8 cellular contexts compared by ENCODE assay signal in the genomic region with DNA sequence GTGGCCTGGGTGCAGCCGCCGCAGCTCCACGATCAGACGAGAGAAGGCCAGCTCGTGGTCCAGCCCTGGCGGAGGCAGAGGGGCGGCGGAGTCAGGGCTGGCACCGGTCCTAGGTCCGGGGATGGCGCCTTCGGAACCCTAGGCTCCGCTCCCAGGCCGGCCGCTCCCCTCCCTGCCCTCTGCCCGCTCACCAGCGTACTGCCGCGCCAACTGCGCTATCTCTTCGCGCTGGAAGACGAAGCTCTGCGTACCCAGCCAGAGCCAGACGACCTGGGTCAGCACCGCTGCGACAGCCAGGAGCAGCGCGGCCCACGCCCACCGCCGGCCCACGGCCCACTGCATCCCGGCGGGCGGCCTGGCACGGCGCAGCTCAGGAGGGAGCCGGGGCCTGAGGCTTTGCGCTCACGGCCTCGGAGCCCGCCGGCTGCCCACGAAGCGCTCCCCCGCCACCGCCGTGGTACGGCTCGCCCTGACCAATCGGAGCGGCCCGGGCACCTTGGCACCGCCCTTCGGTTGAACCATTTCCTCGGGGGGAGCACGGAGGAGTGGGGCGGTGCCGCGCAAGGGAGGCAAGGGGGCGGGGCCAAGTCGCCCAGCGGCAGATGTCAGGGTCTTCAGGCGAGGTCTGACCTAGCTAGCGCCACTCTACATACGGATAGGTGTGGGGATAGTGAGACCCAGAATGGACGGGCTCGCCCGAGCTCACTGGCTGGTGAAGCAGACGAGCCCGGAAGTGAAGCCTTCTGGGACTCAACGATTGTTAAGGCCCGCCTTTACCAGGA. TPM values are rescaled to one million over a fixed set of nuclear protein-coding genes. Genes with fewer than 3 reads are reported as not detected.
A peak's percentile ranks its signal among the peaks of the same experiment; 100 is the strongest.
DNase-seq lines count a peak whose midpoint lies in the region; ATAC-seq and TF ChIP-seq lines count a peak whose summit lies in the region.

SIGMAR1 (minus strand) TSS at position 432 of the 782 bp plus-strand sequence; CDS start at position 342, 90 bp downstream.

- peaks cover 33% of the 10 kb centered on the region for H3K4me1 ChIP-seq in suprapubic skin

- H3K27ac ChIP-seq in suprapubic skin = peak within 1 kb of the TSS; percentile 87

- no peak for TF ChIP-seq CTCF in suprapubic skin (IDR thresholded peaks at IDR 0.05)

- no peaks in the 10 kb centered on the region for H3K9me3 Mint-ChIP-seq in activated naive CD4-positive, alpha-beta T cell treated with anti-CD3 and anti-CD28 coated beads, Interleukin-2, amount 50 U/mL, for 72 hours

- H3K9me3 ChIP-seq in suprapubic skin = no peaks in the 10 kb centered on the region

- no peak for TF ChIP-seq POLR2A in suprapubic skin (IDR thresholded peaks at IDR 0.05)

- DNase-seq in NCI-H1092 treated with DMSO at 0.1 percent for 48 hours (lab: John Stamatoyannopoulos, UW) = peak; percentile 96
- DNase-seq in SKM-1 (lab: John Stamatoyannopoulos, UW; ENCODE audit: unreplicated experiment) = peak; percentile 66
- peak; percentile 96 to 98 for DNase-seq in activated naive CD4-positive, alpha-beta T cell treated with anti-CD3 and anti-CD28 coated beads, Interleukin-2, amount 50 U/mL, for 72 hours (ENCODE audit: low spot score in 2 of 2)
- no peak for DNase-seq in glomerular endothelial cell (ENCODE audit: extremely low read depth, low read depth, low spot score)
- peak; percentile 88 for DNase-seq in occipital lobe (lab: John Stamatoyannopoulos, UW)
- DNase-seq in suprapubic skin (ENCODE audit: low spot score in 2 of 2) = peak; percentile 96 to 97

- H3K27ac Mint-ChIP-seq in activated naive CD4-positive, alpha-beta T cell treated with anti-CD3 and anti-CD28 coated beads, Interleukin-2, amount 50 U/mL, for 72 hours = peak within 1 kb of the TSS; percentile 91 to 98

- ATAC-seq in HG02588 (IDR thresholded peaks at IDR 0.05; ENCODE audit: unreplicated experiment) = peak; percentile 90
- peak; percentile 90 to 93 for ATAC-seq in activated naive CD4-positive, alpha-beta T cell treated with anti-CD3 and anti-CD28 coated beads, Interleukin-2, amount 50 U/mL, for 72 hours

- no peaks in the 10 kb centered on the region for H3K27me3 ChIP-seq in suprapubic skin

- TF ChIP-seq EP300 in suprapubic skin (IDR thresholded peaks at IDR 0.05) = no peak

- peaks cover 2% of the 10 kb centered on the region for H3K36me3 ChIP-seq in suprapubic skin

- H3K36me3 Mint-ChIP-seq in activated naive CD4-positive, alpha-beta T cell treated with anti-CD3 and anti-CD28 coated beads, Interleukin-2, amount 50 U/mL, for 72 hours = peaks cover 16 to 17% of the 10 kb centered on the region in 2 donors

- no CpG with 5 or more reads among the region's 74 CpGs for WGBS in suprapubic skin

- peak within 1 kb of the TSS; percentile 66; the same call in 1 of the 2 replicates for H3K4me3 ChIP-seq in GM08714 (ENCODE audit: low read length)
- peak within 1 kb of the TSS; percentile 70 for H3K4me3 ChIP-seq in suprapubic skin

RNA-seq across cellular contexts. Expression of gene SIGMAR1, which starts in this region (rescaled TPM):
- 10 to 100 TPM; 41.9 to 63.6 TPM for total RNA-seq in activated naive CD4-positive, alpha-beta T cell treated with anti-CD3 and anti-CD28 coated beads, Interleukin-2, amount 50 U/mL, for 72 hours
- total RNA-seq in glomerular endothelial cell (105 and 134 TPM in 2 replicates), occipital lobe (24.3 TPM), suprapubic skin (100 to 1,000 TPM in 3 of 4 donors, 10 to 100 TPM in 1; 78.5 to 111 (median 109) TPM)
